In genomic region chr19:21850636-21851255, GRCh38 we compare ENCODE assay signal across 9 cellular contexts. TPM values are rescaled to one million over a fixed set of nuclear protein-coding genes. Genes with fewer than 3 reads are reported as not detected.
DNase-seq lines count a peak whose midpoint lies in the region; ATAC-seq and TF ChIP-seq lines count a peak whose summit lies in the region.
"Had no signal": no experiment of that assay in that cellular context is flagged by ENCODE, and none has a peak within 500 bp of the region (broad histone marks: within the 10 kb centered on the region; RNA-seq: fewer than 3 reads in every experiment).

No MANE protein-coding gene starts in this region.

- H3K4me3 ChIP-seq in heart right ventricle, result peak overlapping the region; percentile 53 to 94 (median 82)
- peak overlapping the region; percentile 92 for H3K4me3 ChIP-seq in astrocyte of the spinal cord (ENCODE audit: low read depth, low read length)
- peak overlapping the region; percentile 6 for H3K4me3 ChIP-seq in lung
- peak overlapping the region; percentile 85 for H3K4me3 ChIP-seq in upper lobe of right lung

- in situ Hi-C loops in astrocyte of the spinal cord (cut with HindIII; ENCODE audit: low sequenced_read_pairs), result no loop called here

- ATAC-seq in heart right ventricle (no peak), Right ventricle myocardium inferior (no peak), lung (ENCODE audit: insufficient read depth, low FRiP score) (no peak), upper lobe of right lung (no peak), GM19397 (IDR thresholded peaks at IDR 0.05; ENCODE audit: unreplicated experiment) (no peak), HG02973 (IDR thresholded peaks at IDR 0.05; ENCODE audit: unreplicated experiment) (no peak)

- H3K27ac ChIP-seq in heart right ventricle, result peak overlapping the region in 3 of 10 donors; percentile 80 to 89 (median 84)
- no peak overlapping the region for H3K27ac ChIP-seq in lung (ENCODE audit: low read depth in 1 of 2, low read length in 1 of 2)
- H3K27ac ChIP-seq in upper lobe of right lung, result no peak overlapping the region

- WGBS in heart right ventricle, 2 donors, result 62 to 63% methylated on average over 10 of the region's 10 CpGs
- WGBS in lung, 2 donors, result 64 to 71% methylated on average over 10 of the region's 10 CpGs

- DNase-seq in heart right ventricle, result no peak
- DNase-seq in Right ventricle myocardium inferior (ENCODE audit: missing footprints), result no peak
- no peak for DNase-seq in astrocyte of the spinal cord (ENCODE audit: low read depth, low spot score)
- DNase-seq in lung (ENCODE audit: low spot score), result no peak
- no peak for DNase-seq in upper lobe of right lung
- DNase-seq in activated CD4-positive, CD25-positive, alpha-beta regulatory T cell treated with anti-CD3 and anti-CD28 coated beads, Interleukin-2, amount 50 U/mL, for 72 hours, result no peak
- DNase-seq: GF-D8 had no signal

- H3K9me3 ChIP-seq in heart right ventricle, result no peaks in the 10 kb centered on the region
- no peaks in the 10 kb centered on the region for H3K9me3 ChIP-seq in lung (ENCODE audit: control insufficient read depth in 2 of 2, insufficient read depth in 1 of 2, low read length in 1 of 2)
- no peaks in the 10 kb centered on the region for H3K9me3 ChIP-seq in upper lobe of right lung

- H3K36me3 ChIP-seq in heart right ventricle (peaks cover 0 to 46% (median 5%) of the 10 kb centered on the region in 9 donors), lung (ENCODE audit: control insufficient read depth in 2 of 2, insufficient read depth in 2 of 2, low read length in 2 of 2) (peaks cover 4 to 5% of the 10 kb centered on the region in 2 donors), upper lobe of right lung (no peaks in the 10 kb centered on the region)

- intact Hi-C loops in heart right ventricle (cut with DNase I), result no loop called here
- intact Hi-C loops in Right ventricle myocardium inferior (cut with DNase I), result no loop called here
- intact Hi-C loops in upper lobe of right lung (cut with DNase I), result no loop called here

- peaks cover 0 to 24% (median 10%) of the 10 kb centered on the region in 9 donors for H3K4me1 ChIP-seq in heart right ventricle
- H3K4me1 ChIP-seq in lung (ENCODE audit: control insufficient read depth in 2 of 2, insufficient read depth in 2 of 2, low read length in 2 of 2), result peaks cover 3% of the 10 kb centered on the region in 2 donors
- peaks cover 4% of the 10 kb centered on the region for H3K4me1 ChIP-seq in upper lobe of right lung

- H3K27me3 ChIP-seq in heart right ventricle, result no peaks in the 10 kb centered on the region
- H3K27me3 ChIP-seq in lung (ENCODE audit: control insufficient read depth, insufficient read depth), result no peaks in the 10 kb centered on the region
- peaks cover 4% of the 10 kb centered on the region for H3K27me3 ChIP-seq in upper lobe of right lung

- TF ChIP-seq CTCF in heart right ventricle (IDR thresholded peaks at IDR 0.05) (no peak), astrocyte of the spinal cord (IDR thresholded peaks at IDR 0.05; ENCODE audit: low read depth, low read length) (no peak), lung (IDR thresholded peaks at IDR 0.05; ENCODE audit: control extremely low read depth, extremely low read depth) (no peak), upper lobe of right lung (IDR thresholded peaks at IDR 0.05) (no peak)

RNA-seq across cellular contexts. Expression of gene ZNF43, which starts 14.8 kb away (rescaled TPM):
- total RNA-seq in heart right ventricle, result 1 to 10 TPM; 5.0 to 9.5 (median 7.2) TPM
- 1 to 10 TPM; 1.9 to 7.2 TPM for polyA plus RNA-seq in heart right ventricle
- 5.2 TPM for total RNA-seq in Right ventricle myocardium inferior
- 10 to 100 TPM; 15.9 to 29.2 TPM for total RNA-seq in lung
- 1 to 10 TPM; 3.1 to 5.4 TPM for polyA plus RNA-seq in lung
- total RNA-seq in upper lobe of right lung, result 12.9 TPM

Comparison
In these comparisons a context has a peak if more than half of its experiments do, and no peak if none do; other contexts are left out.
1. H3K4me3 ChIP-seq: peak in every context shown above with its lines; median percentile 92 in astrocyte of the spinal cord; 85 in upper lobe of right lung; 82 in heart right ventricle; 6 in lung.